9 cellular contexts compared by ENCODE assay signal in the genomic region with DNA sequence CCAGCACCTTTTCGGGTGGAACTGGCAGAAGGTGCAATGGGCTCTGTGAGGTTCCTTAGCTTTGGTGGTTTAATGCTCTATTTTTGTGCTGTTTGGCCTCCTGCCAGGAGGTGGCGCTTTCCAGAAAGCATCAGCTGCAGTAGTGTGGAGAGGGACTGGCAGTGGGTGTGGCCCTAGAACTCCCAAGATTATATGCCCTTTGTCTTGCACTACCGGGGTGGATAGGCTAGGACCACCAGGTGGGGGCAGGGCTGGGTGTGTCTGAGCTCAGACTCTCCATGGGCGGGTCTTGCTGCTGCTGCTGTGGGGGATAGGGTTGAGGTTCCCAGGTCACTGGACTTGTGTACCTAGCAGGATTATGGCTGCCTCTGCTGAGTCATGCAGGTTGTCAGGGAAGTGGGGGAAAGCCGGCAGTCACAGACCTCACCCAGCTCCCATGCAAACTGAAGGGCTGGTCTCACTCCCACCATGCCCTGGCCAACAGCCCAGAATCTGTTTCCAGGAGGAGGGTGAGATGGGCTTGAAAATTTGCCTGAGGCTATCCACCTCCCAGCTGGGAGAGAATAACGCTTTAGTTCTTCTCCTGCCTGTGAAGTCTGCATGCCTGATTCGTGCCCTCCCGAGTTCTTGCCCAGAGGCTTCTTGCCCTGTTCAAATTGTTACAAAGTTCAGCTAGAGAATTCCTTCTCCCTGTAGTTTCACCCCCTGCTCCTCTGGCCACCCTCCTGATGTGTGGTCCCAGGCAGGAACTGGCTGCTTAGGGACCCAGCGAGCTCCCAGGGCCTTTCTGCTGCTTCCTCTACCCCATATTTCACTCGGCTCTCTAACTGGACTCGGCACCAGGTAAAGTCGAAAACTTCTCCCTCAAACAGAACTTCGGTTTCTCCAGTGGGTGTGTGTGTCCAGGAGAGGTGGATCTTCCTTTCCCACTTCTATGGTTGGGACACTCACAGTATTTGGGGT.
DNase-seq lines count a peak whose midpoint lies in the region; ATAC-seq and TF ChIP-seq lines count a peak whose summit lies in the region.
"Had no signal": no experiment of that assay in that cellular context is flagged by ENCODE, and none has a peak within 500 bp of the region (broad histone marks: within the 10 kb centered on the region; RNA-seq: fewer than 3 reads in every experiment).

No MANE protein-coding gene starts in this region.

- H3K4me2 ChIP-seq in OCI-LY7 (ENCODE audit: low read length): peak overlapping the region; percentile 5; the same call in 1 of the 2 replicates

- POLR2A ChIA-PET in OCI-LY7 (lab: Charles Lee): interaction anchor here (1.0 to 1.3 kb wide), 2 partner anchors 85 to 94 kb away, joined by 3 read pairs; no protein-coding TSS in a partner anchor

- H3K27ac ChIP-seq in OCI-LY7 (ENCODE audit: low read depth, low read length, poor library complexity, severe bottlenecking) (no peak overlapping the region), left ventricle myocardium inferior (replicated peaks) (no peak overlapping the region)
- H3K27ac ChIP-seq: thoracic aorta had no signal

- H2AFZ ChIP-seq in OCI-LY7 (ENCODE audit: low read length): peak overlapping the region; percentile 93

- no peaks in the 10 kb centered on the region for H4K20me1 ChIP-seq in OCI-LY7 (ENCODE audit: insufficient read depth, low read length)

- no TSS peak for BruUV-seq in OCI-LY7 (replicated peaks; lab: Mats Ljungman, UMichigan)

- no peak for ATAC-seq in GM18502 (IDR thresholded peaks at IDR 0.05; ENCODE audit: poor library complexity, unreplicated experiment)
- no peak for ATAC-seq in HG03342 (IDR thresholded peaks at IDR 0.05; ENCODE audit: unreplicated experiment)

- H3K9me3 ChIP-seq in OCI-LY7 (ENCODE audit: low read length) (no peaks in the 10 kb centered on the region), left ventricle myocardium inferior (replicated peaks) (no peaks in the 10 kb centered on the region)
- H3K9me3 ChIP-seq: thoracic aorta had no signal

- H3K4me1 ChIP-seq in OCI-LY7 (ENCODE audit: insufficient read depth, low read length, poor library complexity, severe bottlenecking): no peaks in the 10 kb centered on the region
- H3K4me1 ChIP-seq in left ventricle myocardium inferior: peaks cover 20% of the 10 kb centered on the region

- no peaks in the 10 kb centered on the region for H3K9me2 ChIP-seq in OCI-LY7 (ENCODE audit: insufficient read depth, low read length)

- CTCF ChIA-PET in OCI-LY7 (lab: Charles Lee; ENCODE audit: unreplicated experiment): interaction anchor here (0.7 kb wide), 1 partner anchor 210 kb away, joined by 3 read pairs; no protein-coding TSS in a partner anchor

- intact Hi-C loops in OCI-LY7 (cut with micrococcal nuclease; ENCODE audit: unreplicated experiment): no loop called here
- intact Hi-C loops in left ventricle myocardium inferior (cut with micrococcal nuclease): no loop called here

- TF ChIP-seq CTCF in GM12875 (IDR thresholded peaks at IDR 0.05; ENCODE audit: borderline replicate concordance, insufficient read depth, low read depth, low read length): peak; percentile 39; the same call in 1 of the 2 replicates
- TF ChIP-seq CTCF in OCI-LY7 (conservative IDR thresholded peaks at IDR 0.05; ENCODE audit: low read length): peak; percentile 77
- TF ChIP-seq CTCF in left ventricle myocardium inferior (IDR thresholded peaks at IDR 0.05; ENCODE audit: borderline replicate concordance): no peak

- no peaks in the 10 kb centered on the region for H3K79me2 ChIP-seq in OCI-LY7 (ENCODE audit: insufficient read depth, low read depth, low read length)

- H3K4me3 ChIP-seq in GM12875 (ENCODE audit: low read depth, low read length) (no peak overlapping the region), OCI-LY7 (ENCODE audit: low read depth, low read length, poor library complexity, severe bottlenecking) (peak overlapping the region; percentile 36), left ventricle myocardium inferior (no peak overlapping the region)
- H3K4me3 ChIP-seq: thoracic aorta had no signal

- H3K27me3 ChIP-seq in left ventricle myocardium inferior (ENCODE audit: low read depth): no peaks in the 10 kb centered on the region

- H3K36me3 ChIP-seq in OCI-LY7 (ENCODE audit: insufficient read depth, low read length) (no peaks in the 10 kb centered on the region), left ventricle myocardium inferior (no peaks in the 10 kb centered on the region)
- H3K36me3 ChIP-seq: thoracic aorta had no signal

- DNase-seq in OCI-LY7 (ENCODE audit: low spot score) (peak; percentile 44), left ventricle myocardium inferior (peak; percentile 23), GOT3 (lab: John Stamatoyannopoulos, UW) (no peak)
- DNase-seq in activated T-helper 1 cell treated with anti-CD3 and anti-CD28 coated beads, Interleukin-2, amount 50 U/mL, for 16 hours (ENCODE audit: low read depth in 1 of 2, low spot score in 1 of 2): peak; percentile 2 to 32
- DNase-seq in stimulated activated CD4-positive, alpha-beta T cell treated with anti-CD3 and anti-CD28 coated beads, Interleukin-1b, Interleukin-23, amount 100 ng/mL, for 48 hours: peak; percentile 55
